34 cellular contexts compared by ENCODE assay signal in the genomic region with DNA sequence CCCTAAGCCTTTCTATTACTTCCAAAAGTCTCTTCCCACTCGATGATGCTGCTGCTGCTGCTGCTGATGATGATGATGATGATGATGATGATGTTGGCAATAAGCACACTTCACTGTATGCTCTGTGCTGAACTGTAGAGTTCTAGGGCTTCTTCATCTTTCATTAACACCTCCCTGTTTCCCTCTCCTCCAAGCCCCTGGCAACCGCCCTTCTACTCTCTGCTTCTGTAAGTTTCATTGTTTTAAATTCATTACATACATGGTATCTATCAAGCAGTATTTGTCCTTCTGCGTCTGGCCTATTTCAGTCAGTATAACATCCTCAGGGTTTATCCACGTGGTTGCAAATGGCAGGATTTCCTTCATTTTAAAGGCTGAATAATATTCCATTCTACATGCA.
"Had no signal": no experiment of that assay in that cellular context is flagged by ENCODE, and none has a peak within 500 bp of the region (broad histone marks: within the 10 kb centered on the region; RNA-seq: fewer than 3 reads in every experiment).

No MANE protein-coding gene starts in this region.

- H3K4me3 ChIP-seq: adrenal gland, ascending aorta, body of pancreas, breast epithelium, cardiac muscle cell had no signal

- H3K27ac ChIP-seq: adrenal gland, ascending aorta, body of pancreas, brain microvascular endothelial cell, breast epithelium, cardiac muscle cell had no signal

- ATAC-seq: activated naive CD4-positive, alpha-beta T cell treated with anti-CD3 and anti-CD28 coated beads, Interleukin-2, amount 50 U/mL, for 72 hours; activated naive CD8-positive, alpha-beta T cell treated with anti-CD3 and anti-CD28 coated beads, Interleukin-2, amount 50 U/mL, for 24 hours; activated T-cell treated with anti-CD3 and anti-CD28 coated beads, Interleukin-2, amount 50 U/mL, for 4 hours; activated T-cell treated with anti-CD3 and anti-CD28 coated beads, Interleukin-2, amount 50 U/mL, for 72 hours; activated T-helper 17 cell treated with anti-CD3 and anti-CD28 coated beads, Interleukin-2, amount 50 U/mL, for 72 hours; body of pancreas had no signal

- DNase-seq: activated effector memory CD4-positive, alpha-beta T cell treated with anti-CD3 and anti-CD28 coated beads, Interleukin-2, amount 50 U/mL, for 16 hours; activated effector memory CD4-positive, alpha-beta T cell treated with Interleukin-2 at 50 U/mL for 16 hours; activated gamma-delta T cell; activated gamma-delta T cell treated with Interleukin-2 at 50 U/mL for 16 hours; activated naive CD4-positive, alpha-beta T cell; activated naive CD4-positive, alpha-beta T cell treated with anti-CD3 and anti-CD28 coated beads for 36 hours; activated naive CD4-positive, alpha-beta T cell treated with anti-CD3 and anti-CD28 coated beads, Interleukin-2, amount 10 ng/mL, durations not matched to agents 7 days and 5 days; activated naive CD4-positive, alpha-beta T cell treated with anti-CD3 and anti-CD28 coated beads, Interleukin-2, amount 50 U/mL, for 16 hours; activated naive CD4-positive, alpha-beta T cell treated with Interleukin-2 at 50 U/mL for 16 hours; activated naive CD8-positive, alpha-beta T cell treated with anti-CD3 and anti-CD28 coated beads for 36 hours; activated naive CD8-positive, alpha-beta T cell treated with anti-CD3 and anti-CD28 coated beads, Interleukin-2, amount 10 ng/mL, durations not matched to agents 7 days and 5 days; activated naive CD8-positive, alpha-beta T cell treated with anti-CD3 and anti-CD28 coated beads, Interleukin-2, amount 50 U/mL, for 24 hours; activated T-cell treated with anti-CD3 and anti-CD28 coated beads, Interleukin-2, amount 50 U/mL, for 1 hour; activated T-cell treated with anti-CD3 and anti-CD28 coated beads, Interleukin-2, amount 50 U/mL, for 24 hours; activated T-cell treated with anti-CD3 and anti-CD28 coated beads, Interleukin-2, amount 50 U/mL, for 4 hours; activated T-cell treated with anti-CD3 and anti-CD28 coated beads, Interleukin-2, amount 50 U/mL, for 48 hours; activated T-cell treated with anti-CD3 and anti-CD28 coated beads, Interleukin-2, amount 50 U/mL, for 72 hours; amniotic stem cell; amygdala; anterior cingulate cortex; aorta; body of pancreas; brain microvascular endothelial cell; caudate nucleus; central memory CD4-positive, alpha-beta T cell; cerebellar nuclear complex had no signal

- H3K36me3 ChIP-seq: adrenal gland, ascending aorta, brain microvascular endothelial cell, breast epithelium, cardiac muscle cell had no signal

- H3K9me3 ChIP-seq: adrenal gland, body of pancreas had no signal

- H3K27me3 ChIP-seq: adrenal gland, ascending aorta, body of pancreas, brain microvascular endothelial cell, breast epithelium, cardiac muscle cell had no signal

- FAIRE-seq: astrocyte, bronchial epithelial cell had no signal

- H3K4me1 ChIP-seq: adrenal gland, body of pancreas had no signal
